In the genomic region with DNA sequence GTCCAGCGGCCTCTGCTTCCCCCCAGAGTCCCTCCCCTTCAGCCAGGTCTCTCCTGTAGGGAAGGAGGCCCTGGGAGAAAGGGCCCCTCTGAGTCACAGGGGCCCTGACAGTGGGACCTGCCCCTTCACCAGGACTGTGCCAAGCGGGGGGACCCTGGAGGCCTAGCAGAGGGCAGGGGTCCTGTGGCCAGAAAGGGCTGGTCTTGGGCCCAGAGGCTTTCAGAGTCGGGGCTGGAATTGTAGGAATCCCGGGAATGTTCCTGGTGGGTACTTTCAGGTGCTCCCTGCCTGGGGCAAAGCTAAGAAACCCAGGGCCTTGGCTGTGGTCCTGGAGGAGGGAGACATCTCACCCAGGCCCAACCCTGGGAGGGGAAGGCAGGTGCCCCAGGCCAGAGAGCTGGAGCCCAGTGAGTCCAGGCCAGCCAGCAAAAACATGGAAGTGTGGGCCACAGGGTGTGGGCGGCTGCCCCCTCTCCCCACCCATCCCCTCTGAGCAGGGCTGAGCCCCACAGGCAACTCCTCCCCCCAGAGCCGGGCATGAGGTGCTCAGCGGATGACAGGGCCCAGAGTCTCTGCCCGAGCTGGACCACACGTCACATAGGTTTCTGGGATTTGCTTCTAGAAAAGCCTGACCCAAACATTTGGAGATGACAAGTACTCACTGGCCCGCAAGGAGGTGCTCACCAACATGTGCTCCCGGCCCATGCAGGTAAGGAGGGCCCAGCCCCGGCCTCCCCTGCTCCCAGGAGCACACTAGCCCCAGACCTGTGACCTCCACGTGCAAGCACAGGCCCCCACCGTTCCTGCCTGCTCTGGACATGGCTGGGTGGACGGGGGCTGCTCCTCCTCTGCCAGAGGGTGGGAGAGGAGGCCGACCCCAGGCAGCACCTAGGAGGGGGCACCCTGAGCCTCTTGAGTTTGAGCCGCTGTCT, we compare ENCODE assay signal across 1 cellular context.
A peak's percentile ranks its signal among the peaks of the same experiment; 100 is the strongest.
TF ChIP-seq lines count a peak whose summit lies in the region.

No MANE protein-coding gene starts in this region.

TF ChIP-seq in H1, 55 proteins besides CTCF, POLR2A, EP300 and RAD21:
- no peak for TF ChIP-seq ASH2L (IDR thresholded peaks at IDR 0.05; ENCODE audit: low read length)
- no peak for TF ChIP-seq SP4 (IDR thresholded peaks at IDR 0.05; ENCODE audit: low read length)
- TF ChIP-seq PHF8 (conservative IDR thresholded peaks at IDR 0.05; ENCODE audit: low read depth, low read length): no peak
- TF ChIP-seq TCF12 (IDR thresholded peaks at IDR 0.05; ENCODE audit: low read depth, low read length): 0 out of 2 replicates have a peak, but pooled peaks have one; percentile 11
- TF ChIP-seq RXRA (IDR thresholded peaks at IDR 0.05; ENCODE audit: insufficient read depth, low read depth, low read length): no peak
- TF ChIP-seq CBX8 (IDR thresholded peaks at IDR 0.05; ENCODE audit: borderline replicate concordance, low read depth, low read length): no peak
- TF ChIP-seq, protein P1, sequence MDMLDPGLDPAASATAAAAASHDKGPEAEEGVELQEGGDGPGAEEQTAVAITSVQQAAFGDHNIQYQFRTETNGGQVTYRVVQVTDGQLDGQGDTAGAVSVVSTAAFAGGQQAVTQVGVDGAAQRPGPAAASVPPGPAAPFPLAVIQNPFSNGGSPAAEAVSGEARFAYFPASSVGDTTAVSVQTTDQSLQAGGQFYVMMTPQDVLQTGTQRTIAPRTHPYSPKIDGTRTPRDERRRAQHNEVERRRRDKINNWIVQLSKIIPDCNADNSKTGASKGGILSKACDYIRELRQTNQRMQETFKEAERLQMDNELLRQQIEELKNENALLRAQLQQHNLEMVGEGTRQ (IDR thresholded peaks at IDR 0.05; ENCODE audit: low read length): no peak
- 0 out of 2 replicates have a peak, but pooled peaks have one; percentile 34 for TF ChIP-seq YY1 (IDR thresholded peaks at IDR 0.05; ENCODE audit: low read depth, low read length)
- no peak for TF ChIP-seq EZH2 (IDR thresholded peaks at IDR 0.05; ENCODE audit: low read depth, low read length, severe bottlenecking)
- no peak for TF ChIP-seq ATF2 (IDR thresholded peaks at IDR 0.05; ENCODE audit: low read length)
- no peak for TF ChIP-seq SP1 (IDR thresholded peaks at IDR 0.05; ENCODE audit: low read depth, low read length)
- TF ChIP-seq FOSL1 (IDR thresholded peaks at IDR 0.05; ENCODE audit: insufficient read depth, low read depth, low read length): no peak
- TF ChIP-seq KDM1A (IDR thresholded peaks at IDR 0.05; ENCODE audit: borderline replicate concordance, low read length): no peak
- no peak for TF ChIP-seq MAFK (IDR thresholded peaks at IDR 0.05; ENCODE audit: low read depth, low read length)
- TF ChIP-seq BACH1 (IDR thresholded peaks at IDR 0.05; ENCODE audit: low read length): no peak
- TF ChIP-seq TEAD4 (IDR thresholded peaks at IDR 0.05; ENCODE audit: low read depth, low read length): peak; percentile 98
- TF ChIP-seq TBP (IDR thresholded peaks at IDR 0.05; ENCODE audit: low read depth, low read length): 0 out of 2 replicates have a peak, but pooled peaks have one; percentile 45
- TF ChIP-seq TAF1 (IDR thresholded peaks at IDR 0.05; ENCODE audit: low read depth, low read length): no peak
- TF ChIP-seq CTBP2 (IDR thresholded peaks at IDR 0.05; ENCODE audit: borderline replicate concordance, insufficient read depth, insufficient read length, low read length): no peak
- TF ChIP-seq SIN3A (conservative IDR thresholded peaks at IDR 0.05 in 1 of 2, IDR thresholded peaks at IDR 0.05 in 1 of 2; ENCODE audit: low read depth in 1 of 2, low read length in 2 of 2): 0 out of 4 replicates have a peak, but pooled peaks of 1 of the 2 experiments have one; percentile 29
- no peak for TF ChIP-seq JUND (IDR thresholded peaks at IDR 0.05; ENCODE audit: low read length)
- no peak for TF ChIP-seq CBX5 (IDR thresholded peaks at IDR 0.05; ENCODE audit: low read depth, low read length)
